ENCODE assay signal across 21 cellular contexts in the genomic region with DNA sequence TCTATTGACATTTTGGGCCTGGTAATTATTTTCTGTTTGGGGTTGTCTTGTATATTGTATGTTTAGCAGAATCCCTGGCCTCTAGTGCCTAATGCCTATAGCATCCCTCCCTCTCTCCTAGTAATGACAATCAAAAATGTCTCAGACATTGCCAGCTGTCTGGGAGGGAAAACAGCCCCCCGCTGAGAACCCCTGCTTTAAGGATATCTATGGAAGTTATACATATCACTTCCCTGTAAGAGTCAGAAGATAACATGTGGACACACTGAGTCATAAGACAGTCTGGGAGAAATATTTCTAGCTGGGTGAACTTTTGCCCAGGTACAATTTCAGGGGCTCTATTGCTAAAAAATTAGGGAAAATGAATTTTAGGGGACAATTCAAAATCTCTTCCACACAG.
A peak's percentile ranks its signal among the peaks of the same experiment; 100 is the strongest.
DNase-seq lines count a peak whose midpoint lies in the region; ATAC-seq, FAIRE-seq and TF ChIP-seq lines count a peak whose summit lies in the region.
"Had no signal": no experiment of that assay in that cellular context is flagged by ENCODE, and none has a peak within 500 bp of the region (broad histone marks: within the 10 kb centered on the region; RNA-seq: fewer than 3 reads in every experiment).

No MANE protein-coding gene starts in this region.

- H3K4me3 ChIP-seq in astrocyte (ENCODE audit: insufficient read depth, low read depth, low read length) (no peak overlapping the region), parathyroid adenoma (ENCODE audit: low read depth, low read length) (no peak overlapping the region)
- H3K4me3 ChIP-seq: A549, BLaER1, GM12878, GM23338, K562 had no signal

- DNase-seq in Daoy (ENCODE audit: low read depth) (peak; percentile 49), astrocyte (ENCODE audit: low read depth) (no peak), foreskin keratinocyte (no peak), MV-4-11 (lab: John Stamatoyannopoulos, UW) (no peak), WTC11 (ENCODE audit: low spot score) (no peak)
- DNase-seq: Calu3; CD4-positive, alpha-beta memory T cell; DMS79 treated with DMSO at 0.1 percent for 48 hours; EL; HCEC 1CT had no signal

- H3K9me3 ChIP-seq in astrocyte (ENCODE audit: insufficient read depth, low read depth, low read length) (no peaks in the 10 kb centered on the region), parathyroid adenoma (ENCODE audit: control insufficient read depth, low read length) (no peaks in the 10 kb centered on the region)
- H3K9me3 ChIP-seq: A549, BLaER1 had no signal

- no peak overlapping the region for H3K27ac Mint-ChIP-seq in astrocyte (ENCODE audit: unreplicated experiment)
- no peak overlapping the region for H3K27ac Mint-ChIP-seq in WTC11
- H3K27ac Mint-ChIP-seq: CD4-positive, alpha-beta memory T cell; GM23338 had no signal

- H3K36me3 ChIP-seq in astrocyte (ENCODE audit: insufficient read depth, low read length) (no peaks in the 10 kb centered on the region), parathyroid adenoma (ENCODE audit: control insufficient read depth, insufficient read depth, low read length) (no peaks in the 10 kb centered on the region)

- H3K9ac ChIP-seq in astrocyte (ENCODE audit: low read length) (peak overlapping the region; percentile 27), parathyroid adenoma (no peak overlapping the region)
- H3K9ac ChIP-seq: BLaER1 had no signal

- TF ChIP-seq CTCF in astrocyte (IDR thresholded peaks at IDR 0.05; ENCODE audit: insufficient read depth, low read depth, low read length) (no peak), foreskin keratinocyte (conservative IDR thresholded peaks at IDR 0.05) (no peak), parathyroid adenoma (IDR thresholded peaks at IDR 0.05) (no peak), WTC11 (IDR thresholded peaks at IDR 0.05) (no peak)

- FAIRE-seq in astrocyte (lab: Jason Lieb, UNC) = no peak
- FAIRE-seq: A549, GM12878, GM19239, K562 had no signal

- ATAC-seq in foreskin keratinocyte = peak; percentile 34
- no peak for ATAC-seq in GM19397 (IDR thresholded peaks at IDR 0.05; ENCODE audit: unreplicated experiment)
- ATAC-seq in WTC11 = no peak
- ATAC-seq: A549, GM12878, GM23338, K562 had no signal

- POLR2A ChIA-PET in WTC11 (lab: Charles Lee) = no interaction called here

- H3K4me2 ChIP-seq in astrocyte (ENCODE audit: low read length) (peak overlapping the region; percentile 39), parathyroid adenoma (ENCODE audit: low read length) (no peak overlapping the region)
- H3K4me2 ChIP-seq: A549, BLaER1, GM23338 had no signal

- H2AFZ ChIP-seq in astrocyte (ENCODE audit: low read depth, low read length) (no peak overlapping the region), parathyroid adenoma (no peak overlapping the region)
- H2AFZ ChIP-seq: GM23338 had no signal

- CTCF ChIA-PET in WTC11 (lab: Charles Lee) = no interaction called here

- no peaks in the 10 kb centered on the region for H3K27me3 Mint-ChIP-seq in astrocyte (ENCODE audit: low read depth, unreplicated experiment)
- H3K27me3 Mint-ChIP-seq in WTC11 (ENCODE audit: low read depth) = no peaks in the 10 kb centered on the region

- H3K27ac ChIP-seq in astrocyte (ENCODE audit: low read depth, low read length) (peak overlapping the region; percentile 48), foreskin keratinocyte (no peak overlapping the region), parathyroid adenoma (peak overlapping the region; percentile 2)
- H3K27ac ChIP-seq: 22Rv1, A549, BLaER1, HL-60 had no signal

- H3K4me1 ChIP-seq in astrocyte (ENCODE audit: insufficient read depth, low read length) (peaks cover 4% of the 10 kb centered on the region), foreskin keratinocyte (no peaks in the 10 kb centered on the region), parathyroid adenoma (peaks cover 29% of the 10 kb centered on the region)

- H3K36me3 Mint-ChIP-seq in astrocyte (ENCODE audit: low read depth, unreplicated experiment) = no peaks in the 10 kb centered on the region
- H3K36me3 Mint-ChIP-seq in WTC11 = no peaks in the 10 kb centered on the region
- H3K36me3 Mint-ChIP-seq: CD14-positive monocyte; CD4-positive, alpha-beta memory T cell had no signal

- H4K20me1 ChIP-seq in astrocyte (ENCODE audit: insufficient read depth, low read length) = no peaks in the 10 kb centered on the region
- H4K20me1 ChIP-seq: BLaER1 had no signal

- H3K4me3 Mint-ChIP-seq in astrocyte (ENCODE audit: unreplicated experiment) = no peak overlapping the region
- H3K4me3 Mint-ChIP-seq in WTC11 = no peak overlapping the region
- H3K4me3 Mint-ChIP-seq: CD14-positive monocyte; CD4-positive, alpha-beta memory T cell; GM23338 had no signal

- H3K27me3 ChIP-seq in astrocyte (ENCODE audit: insufficient read depth, low read length) (no peaks in the 10 kb centered on the region), foreskin keratinocyte (no peaks in the 10 kb centered on the region), parathyroid adenoma (ENCODE audit: control insufficient read depth, insufficient read depth, low read length) (no peaks in the 10 kb centered on the region)
- H3K27me3 ChIP-seq: BLaER1 had no signal

- H3K79me2 ChIP-seq in astrocyte (ENCODE audit: insufficient read depth, low read length) = no peaks in the 10 kb centered on the region
- peaks cover 1% of the 10 kb centered on the region for H3K79me2 ChIP-seq in parathyroid adenoma

- no peaks in the 10 kb centered on the region for H3K9me3 Mint-ChIP-seq in astrocyte (ENCODE audit: unreplicated experiment)
- H3K9me3 Mint-ChIP-seq in WTC11 = no peaks in the 10 kb centered on the region
- H3K9me3 Mint-ChIP-seq: CD14-positive monocyte, GM23338 had no signal

- peaks cover 15% of the 10 kb centered on the region for H3K4me1 Mint-ChIP-seq in astrocyte (ENCODE audit: low read depth, unreplicated experiment)
- H3K4me1 Mint-ChIP-seq in WTC11 = peaks cover 4% of the 10 kb centered on the region; the same call in 1 of the 2 replicates
- H3K4me1 Mint-ChIP-seq: CD4-positive, alpha-beta memory T cell; GM23338 had no signal

TF ChIP-seq in WTC11, 78 proteins besides CTCF, POLR2A, EP300 and RAD21 (continues in another document):
- TF ChIP-seq SP1 (CRISPR knock-in tag; conservative IDR thresholded peaks at IDR 0.05) (no peak), ZNF263 (CRISPR knock-in tag; IDR thresholded peaks at IDR 0.05; ENCODE audit: low read depth) (no peak), E2F4 (CRISPR knock-in tag; IDR thresholded peaks at IDR 0.05; ENCODE audit: borderline replicate concordance, low read depth) (no peak), NR3C1 (CRISPR knock-in tag; conservative IDR thresholded peaks at IDR 0.05; ENCODE audit: low read depth) (no peak)
- TF ChIP-seq, protein P1, sequence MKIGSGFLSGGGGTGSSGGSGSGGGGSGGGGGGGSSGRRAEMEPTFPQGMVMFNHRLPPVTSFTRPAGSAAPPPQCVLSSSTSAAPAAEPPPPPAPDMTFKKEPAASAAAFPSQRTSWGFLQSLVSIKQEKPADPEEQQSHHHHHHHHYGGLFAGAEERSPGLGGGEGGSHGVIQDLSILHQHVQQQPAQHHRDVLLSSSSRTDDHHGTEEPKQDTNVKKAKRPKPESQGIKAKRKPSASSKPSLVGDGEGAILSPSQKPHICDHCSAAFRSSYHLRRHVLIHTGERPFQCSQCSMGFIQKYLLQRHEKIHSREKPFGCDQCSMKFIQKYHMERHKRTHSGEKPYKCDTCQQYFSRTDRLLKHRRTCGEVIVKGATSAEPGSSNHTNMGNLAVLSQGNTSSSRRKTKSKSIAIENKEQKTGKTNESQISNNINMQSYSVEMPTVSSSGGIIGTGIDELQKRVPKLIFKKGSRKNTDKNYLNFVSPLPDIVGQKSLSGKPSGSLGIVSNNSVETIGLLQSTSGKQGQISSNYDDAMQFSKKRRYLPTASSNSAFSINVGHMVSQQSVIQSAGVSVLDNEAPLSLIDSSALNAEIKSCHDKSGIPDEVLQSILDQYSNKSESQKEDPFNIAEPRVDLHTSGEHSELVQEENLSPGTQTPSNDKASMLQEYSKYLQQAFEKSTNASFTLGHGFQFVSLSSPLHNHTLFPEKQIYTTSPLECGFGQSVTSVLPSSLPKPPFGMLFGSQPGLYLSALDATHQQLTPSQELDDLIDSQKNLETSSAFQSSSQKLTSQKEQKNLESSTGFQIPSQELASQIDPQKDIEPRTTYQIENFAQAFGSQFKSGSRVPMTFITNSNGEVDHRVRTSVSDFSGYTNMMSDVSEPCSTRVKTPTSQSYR (CRISPR knock-in tag; IDR thresholded peaks at IDR 0.05) = no peak
